Comparison of ENCODE assay signal across 14 cellular contexts in the genomic region with DNA sequence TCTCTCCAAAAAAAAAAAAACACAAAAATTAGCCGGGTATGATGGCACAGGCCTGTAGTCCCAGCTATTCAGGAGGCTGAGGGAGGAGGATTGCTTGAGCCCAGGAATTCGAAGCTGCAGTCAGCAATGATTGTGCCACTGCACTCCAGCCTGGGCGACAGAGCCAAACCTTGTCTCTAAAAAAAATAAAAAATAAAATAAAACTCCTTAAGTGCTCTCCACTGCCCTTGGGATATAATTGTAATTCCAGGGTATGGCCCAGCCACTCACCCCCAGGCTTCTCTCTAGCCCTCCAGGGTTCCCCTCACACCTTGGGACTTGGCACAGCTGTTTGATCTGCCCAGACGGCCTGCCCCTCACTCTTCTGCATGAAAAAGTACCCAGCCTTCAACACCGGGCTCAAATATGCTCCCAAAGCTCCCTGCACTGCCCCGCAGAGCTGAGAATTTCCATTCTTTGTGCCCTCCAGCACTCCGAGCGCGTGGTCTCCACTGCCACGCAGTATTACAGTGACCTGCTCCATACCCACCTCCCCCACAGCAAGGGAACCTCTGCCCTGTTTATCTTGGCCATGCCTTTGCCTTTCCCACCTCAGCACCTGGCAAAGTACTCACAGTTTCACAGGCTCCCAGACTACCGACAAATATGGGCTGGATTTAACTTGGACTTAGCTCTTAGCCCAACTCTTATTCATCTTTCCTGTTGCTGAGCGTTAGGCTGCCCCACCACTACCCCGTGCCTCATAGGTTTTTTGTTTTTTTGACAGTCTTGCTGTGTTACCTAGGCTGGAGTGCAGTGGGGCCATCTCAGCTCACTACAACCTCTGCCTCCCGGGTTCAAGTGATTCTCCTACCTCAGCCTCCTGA. TPM values are rescaled to one million over a fixed set of nuclear protein-coding genes. Genes with fewer than 3 reads are reported as not detected.
A peak's percentile ranks its signal among the peaks of the same experiment; 100 is the strongest.
DNase-seq lines count a peak whose midpoint lies in the region; ATAC-seq and TF ChIP-seq lines count a peak whose summit lies in the region.
"Had no signal": no experiment of that assay in that cellular context is flagged by ENCODE, and none has a peak within 500 bp of the region (broad histone marks: within the 10 kb centered on the region; RNA-seq: fewer than 3 reads in every experiment).

No MANE protein-coding gene starts in this region.

- intact Hi-C loops in right cardiac atrium (cut with DNase I) (loop anchor here in 1 of 4 donors (10.0 kb wide), 1 partner anchor 50 kb away; no protein-coding TSS in a partner anchor), Right ventricle myocardium inferior (cut with DNase I) (loop anchor here (5.0 kb wide), 1 partner anchor 132 kb away; no protein-coding TSS in a partner anchor), aorta (cut with DNase I) (loop anchor here (5.0 kb wide), 2 partner anchors 83 to 132 kb away; a partner anchor contains a TSS)

- H3K27me3 Mint-ChIP-seq in activated T-cell treated with anti-CD3 and anti-CD28 coated beads, Interleukin-2, amount 50 U/mL, for 4 hours (ENCODE audit: low read depth): no peaks in the 10 kb centered on the region

- peak in 1 of 3 donors; percentile 38 for DNase-seq in right cardiac atrium
- DNase-seq in Right ventricle myocardium inferior (ENCODE audit: missing footprints): no peak
- DNase-seq in cardiac fibroblast (ENCODE audit: low read depth in 2 of 2): peak; percentile 44 to 62
- DNase-seq in aorta: peak; percentile 65 to 72
- no peak for DNase-seq in MV-4-11 (lab: John Stamatoyannopoulos, UW)
- no peak for DNase-seq in DMS114 treated with DMSO at 0.1 percent for 48 hours (lab: John Stamatoyannopoulos, UW; ENCODE audit: unreplicated experiment)
- DNase-seq in activated T-cell treated with anti-CD3 and anti-CD28 coated beads, Interleukin-2, amount 50 U/mL, for 4 hours: no peak
- DNase-seq: C1 segment of cervical spinal cord, foreskin fibroblast, HCEC 1CT, NCI-H345 had no signal

- no peak overlapping the region for H3K4me3 ChIP-seq in right cardiac atrium (ENCODE audit: low read length)
- H3K4me3 ChIP-seq in cardiac fibroblast (replicated peaks in 1 of 2; ENCODE audit: low read depth in 2 of 2, low read length in 2 of 2): no peak overlapping the region
- H3K4me3 ChIP-seq in mucosa of rectum (ENCODE audit: low read length in 2 of 2): peak overlapping the region in 1 of 2 donors; percentile 8
- no peak overlapping the region for H3K4me3 ChIP-seq in aorta (ENCODE audit: low read length in 2 of 2)

- H3K4me1 ChIP-seq in right cardiac atrium (ENCODE audit: control insufficient read depth, insufficient read depth, low read length): peaks cover 41% of the 10 kb centered on the region
- peaks cover 50 to 81% of the 10 kb centered on the region in 2 donors for H3K4me1 ChIP-seq in mucosa of rectum (ENCODE audit: control insufficient read depth in 2 of 2, insufficient read depth in 2 of 2, low read length in 2 of 2)
- peaks cover 5% of the 10 kb centered on the region in 2 donors for H3K4me1 ChIP-seq in aorta (ENCODE audit: control insufficient read depth in 1 of 2, insufficient read depth in 2 of 2, low read length in 2 of 2)

- H3K36me3 ChIP-seq in mucosa of rectum (ENCODE audit: control insufficient read depth in 2 of 2, insufficient read depth in 2 of 2, low read length in 2 of 2) (no peaks in the 10 kb centered on the region), aorta (ENCODE audit: control insufficient read depth in 1 of 2, insufficient read depth in 2 of 2, low read length in 1 of 2) (no peaks in the 10 kb centered on the region)

- H3K9me3 Mint-ChIP-seq in activated T-cell treated with anti-CD3 and anti-CD28 coated beads, Interleukin-2, amount 50 U/mL, for 4 hours: no peaks in the 10 kb centered on the region
- H3K9me3 Mint-ChIP-seq: activated naive CD4-positive, alpha-beta T cell treated with anti-CD3 and anti-CD28 coated beads, Interleukin-2, amount 50 U/mL, for 72 hours had no signal

- no peak for TF ChIP-seq CTCF in cardiac fibroblast (IDR thresholded peaks at IDR 0.05; ENCODE audit: low read depth, low read length)

- ATAC-seq in right cardiac atrium: no peak
- no peak for ATAC-seq in Right ventricle myocardium inferior
- ATAC-seq in aorta (ENCODE audit: low FRiP score): no peak
- ATAC-seq in activated T-cell treated with anti-CD3 and anti-CD28 coated beads, Interleukin-2, amount 50 U/mL, for 4 hours: no peak
- ATAC-seq: activated naive CD4-positive, alpha-beta T cell treated with anti-CD3 and anti-CD28 coated beads, Interleukin-2, amount 50 U/mL, for 72 hours had no signal

- H3K9me3 ChIP-seq in right cardiac atrium (ENCODE audit: control insufficient read depth, low read length) (no peaks in the 10 kb centered on the region), mucosa of rectum (ENCODE audit: control insufficient read depth in 2 of 2, low read length in 2 of 2) (no peaks in the 10 kb centered on the region), aorta (ENCODE audit: control insufficient read depth, low read length) (no peaks in the 10 kb centered on the region)

- H3K4me1 Mint-ChIP-seq in activated T-cell treated with anti-CD3 and anti-CD28 coated beads, Interleukin-2, amount 50 U/mL, for 4 hours (ENCODE audit: low read depth): peaks cover 34% of the 10 kb centered on the region

- peak overlapping the region; percentile 34 for H3K27ac ChIP-seq in right cardiac atrium (ENCODE audit: low read length)
- peak overlapping the region; percentile 45 to 50 for H3K27ac ChIP-seq in mucosa of rectum (ENCODE audit: low read depth in 2 of 2, low read length in 2 of 2)
- peak overlapping the region; percentile 62 to 68 for H3K27ac ChIP-seq in aorta (ENCODE audit: low read depth in 1 of 2, low read length in 2 of 2)

- peak overlapping the region in 1 of 2 donors; percentile 50 for H3K9ac ChIP-seq in mucosa of rectum (ENCODE audit: low read depth in 1 of 2, low read length in 2 of 2)

- WGBS in right cardiac atrium: 71% methylated on average over 14 of the region's 14 CpGs
- 15 to 16% methylated on average over 14 of the region's 14 CpGs for WGBS in aorta, 2 donors

- no peak overlapping the region for H3K4me3 Mint-ChIP-seq in activated T-cell treated with anti-CD3 and anti-CD28 coated beads, Interleukin-2, amount 50 U/mL, for 4 hours

- H3K27me3 ChIP-seq in right cardiac atrium (ENCODE audit: control insufficient read depth, insufficient read depth) (no peaks in the 10 kb centered on the region), mucosa of rectum (ENCODE audit: control insufficient read depth in 2 of 2, insufficient read depth in 2 of 2, low read length in 2 of 2) (no peaks in the 10 kb centered on the region), aorta (ENCODE audit: control insufficient read depth in 1 of 2, insufficient read depth in 2 of 2, low read length in 1 of 2) (no peaks in the 10 kb centered on the region)

- peaks cover 2% of the 10 kb centered on the region for H3K36me3 Mint-ChIP-seq in activated T-cell treated with anti-CD3 and anti-CD28 coated beads, Interleukin-2, amount 50 U/mL, for 4 hours (ENCODE audit: insufficient read depth)
- H3K36me3 Mint-ChIP-seq: activated naive CD4-positive, alpha-beta T cell treated with anti-CD3 and anti-CD28 coated beads, Interleukin-2, amount 50 U/mL, for 72 hours had no signal

RNA-seq across cellular contexts. Expression of a gene that starts 7.6 kb away (rescaled TPM):
- total RNA-seq in right cardiac atrium (1,000 to 10,000 TPM; 2,632 to 3,447 (median 3,097) TPM), Right ventricle myocardium inferior (2,493 TPM), aorta (1,000 to 10,000 TPM; 2,602 to 2,677 TPM)
- polyA plus RNA-seq in right cardiac atrium (3,090 TPM), aorta (1,000 to 10,000 TPM; 5,184 to 9,506 TPM)
- total RNA-seq in activated T-cell treated with anti-CD3 and anti-CD28 coated beads, Interleukin-2, amount 50 U/mL, for 4 hours: 100 to 1,000 TPM; 351 to 505 (median 363) TPM

RNA-seq across cellular contexts. Expression of a gene that starts 24.8 kb away (rescaled TPM):
- total RNA-seq in right cardiac atrium: 1 to 10 TPM; 2.9 to 4.6 (median 3.2) TPM
- 4.6 TPM for polyA plus RNA-seq in right cardiac atrium
- total RNA-seq in Right ventricle myocardium inferior: 1.9 TPM
- 1 to 10 TPM; 3.9 to 8.0 TPM for total RNA-seq in aorta
- polyA plus RNA-seq in aorta: 1 to 10 TPM; 3.5 to 4.1 TPM
- not detected for total RNA-seq in activated T-cell treated with anti-CD3 and anti-CD28 coated beads, Interleukin-2, amount 50 U/mL, for 4 hours

RNA-seq across cellular contexts. Expression of a gene that starts 57.6 kb away (rescaled TPM):
- total RNA-seq in right cardiac atrium: 10 to 100 TPM; 12.0 to 18.9 (median 14.9) TPM
- polyA plus RNA-seq in right cardiac atrium: 9.7 TPM
- 14.0 TPM for total RNA-seq in Right ventricle myocardium inferior
- total RNA-seq in aorta: 10 to 100 TPM; 23.8 to 45.2 TPM
- 10 to 100 TPM in 1 of 2 donors, 1 to 10 TPM in 1; 6.4 to 11.4 TPM for polyA plus RNA-seq in aorta
- 1 to 10 TPM in 1 of 3 donors, under 1 TPM in 1, not detected in 1; 0.15 to 1.4 TPM for total RNA-seq in activated T-cell treated with anti-CD3 and anti-CD28 coated beads, Interleukin-2, amount 50 U/mL, for 4 hours
- total RNA-seq: mononuclear cell had no signal

Comparison
In these comparisons a context has a peak if more than half of its experiments do, and no peak if none do; other contexts are left out.
1. DNase-seq: peak in cardiac fibroblast (2 of 2) and aorta (2 of 2); none in Right ventricle myocardium inferior (single experiment), MV-4-11 (single experiment), DMS114 treated with DMSO at 0.1 percent for 48 hours (single experiment) and activated T-cell treated with anti-CD3 and anti-CD28 coated beads, Interleukin-2, amount 50 U/mL, for 4 hours (single experiment).
2. Peak in every context shown above with its lines, with median percentiles within 50 percentile points of each other: H3K27ac ChIP-seq.